ENCODE assay signal across 1 cellular context in genomic region chr1:244874974-244875579, GRCh38.
A peak's percentile ranks its signal among the peaks of the same experiment; 100 is the strongest.
TF ChIP-seq lines count a peak whose summit lies in the region.

No MANE protein-coding gene starts in this region.

TF ChIP-seq in GM23338, 12 proteins besides CTCF, POLR2A, EP300 and RAD21 (continued from another document):
- TF ChIP-seq ZNF462 (CRISPR knock-in tag; IDR thresholded peaks at IDR 0.05), result 0 out of 2 replicates have a peak, but pooled peaks have one; percentile 46
